22 cellular contexts compared by ENCODE assay signal in genomic region chr7:326845-327304, GRCh38. TPM values are rescaled to one million over a fixed set of nuclear protein-coding genes. Genes with fewer than 3 reads are reported as not detected.
DNase-seq lines count a peak whose midpoint lies in the region; ATAC-seq and TF ChIP-seq lines count a peak whose summit lies in the region.
"Had no signal": no experiment of that assay in that cellular context is flagged by ENCODE, and none has a peak within 500 bp of the region (broad histone marks: within the 10 kb centered on the region; RNA-seq: fewer than 3 reads in every experiment).

No MANE protein-coding gene starts in this region.

- no peak overlapping the region for H2BK15ac ChIP-seq in neuronal stem cell (ENCODE audit: low read length)

- H3K27ac ChIP-seq in body of pancreas (peak overlapping the region; percentile 88 to 98 (median 91)), neuronal stem cell (replicated peaks; ENCODE audit: low read length) (no peak overlapping the region)
- H3K27ac ChIP-seq: psoas muscle had no signal

- peak; percentile 74 to 80 for DNase-seq in Caco-2
- peak; percentile 80 to 93 (median 89) for DNase-seq in body of pancreas
- DNase-seq in kidney glomerular epithelial cell (lab: John Stamatoyannopoulos, UW), result peak; percentile 93
- no peak for DNase-seq in neuronal stem cell (ENCODE audit: low spot score)
- no peak for DNase-seq in activated CD4-positive, alpha-beta T cell treated with anti-CD3 and anti-CD28 coated beads, Interleukin-2, amount 10 ng/mL, durations not matched to agents 7 days and 5 days
- no peak for DNase-seq in stimulated activated naive CD4-positive, alpha-beta T cell (lab: John Stamatoyannopoulos, UW)
- DNase-seq in head of caudate nucleus, result no peak
- DNase-seq: ACHN; activated CD4-positive, CD25-positive, alpha-beta regulatory T cell; amygdala; GF-D8; NCI-H510A; SHP77; stimulated activated naive CD8-positive, alpha-beta T cell treated with anti-CD3 and anti-CD28 coated beads, Interleukin-15, amount 100 ng/mL, for 72 hours; T-helper 2 cell had no signal

- H3K23ac ChIP-seq in neuronal stem cell (ENCODE audit: low read depth, low read length, poor library complexity), result no peak overlapping the region

- no peak overlapping the region for H4K8ac ChIP-seq in neuronal stem cell (ENCODE audit: low read depth, low read length)

- no peak overlapping the region for H3K4me2 ChIP-seq in neuronal stem cell (ENCODE audit: insufficient read depth, low read length, poor library complexity, severe bottlenecking)

- 8 to 11% methylated on average over 5 of the region's 5 CpGs for WGBS in body of pancreas, 2 donors
- WGBS in neuronal stem cell (ENCODE audit: extremely low coverage in 2 of 2, insufficient read length in 2 of 2, insufficient replicate concordance in 1 of 2), 2 donors, result no CpG with 5 or more reads among the region's 5 CpGs

- BruUV-seq in Caco-2 (replicated peaks; lab: Mats Ljungman, UMichigan), result no TSS peak

- POLR2A ChIA-PET in Caco-2 (lab: Charles Lee), result interaction anchor here (1.0 to 1.4 kb wide), 2 partner anchors 15 to 177 kb away, joined by 3 read pairs; no protein-coding TSS in a partner anchor
- POLR2A ChIA-PET in activated CD4-positive, alpha-beta T cell treated with anti-CD3 and anti-CD28 coated beads, Interleukin-2, amount 10 ng/mL, durations not matched to agents 7 days and 5 days (lab: Charles Lee), result no interaction called here

- H3K4me1 Mint-ChIP-seq in Caco-2 (ENCODE audit: low read depth, unreplicated experiment), result peaks cover 50% of the 10 kb centered on the region
- H3K4me1 Mint-ChIP-seq in activated CD4-positive, alpha-beta T cell treated with anti-CD3 and anti-CD28 coated beads, Interleukin-2, amount 10 ng/mL, durations not matched to agents 7 days and 5 days, result no peaks in the 10 kb centered on the region

- no peaks in the 10 kb centered on the region for H3K36me3 Mint-ChIP-seq in Caco-2 (ENCODE audit: insufficient read depth, unreplicated experiment)
- H3K36me3 Mint-ChIP-seq in activated CD4-positive, alpha-beta T cell treated with anti-CD3 and anti-CD28 coated beads, Interleukin-2, amount 10 ng/mL, durations not matched to agents 7 days and 5 days (ENCODE audit: low read depth), result no peaks in the 10 kb centered on the region

- peak overlapping the region; percentile 66 for H2BK120ac ChIP-seq in neuronal stem cell (ENCODE audit: low read depth, low read length)

- CTCF ChIA-PET in Caco-2 (lab: Charles Lee), result interaction anchor here (1.0 to 1.7 kb wide), 3 partner anchors 8 to 177 kb away, joined by 3 to 4 read pairs (median 4); no protein-coding TSS in a partner anchor
- CTCF ChIA-PET in activated CD4-positive, alpha-beta T cell treated with anti-CD3 and anti-CD28 coated beads, Interleukin-2, amount 10 ng/mL, durations not matched to agents 7 days and 5 days (lab: Charles Lee), result interaction anchor here (1.1 to 1.5 kb wide), 3 partner anchors 10 to 460 kb away, joined by 3 to 4 read pairs (median 3); no protein-coding TSS in a partner anchor

- H3K4me3 ChIP-seq in Caco-2 (ENCODE audit: low read depth, low read length), result no peak overlapping the region
- no peak overlapping the region for H3K4me3 ChIP-seq in body of pancreas
- H3K4me3 ChIP-seq in neuronal stem cell (ENCODE audit: low read length in 2 of 2), result no peak overlapping the region
- H3K4me3 ChIP-seq: psoas muscle had no signal

- no peak overlapping the region for H4K91ac ChIP-seq in neuronal stem cell (ENCODE audit: low read depth, low read length, poor library complexity)

- H3K9me3 ChIP-seq in Caco-2 (no peaks in the 10 kb centered on the region), body of pancreas (no peaks in the 10 kb centered on the region), neuronal stem cell (replicated peaks in 1 of 2; ENCODE audit: control insufficient read depth in 2 of 2, insufficient read depth in 1 of 2, low read depth in 1 of 2, low read length in 2 of 2) (peaks cover 0 to 6% of the 10 kb centered on the region in 2 donors)
- H3K9me3 ChIP-seq: psoas muscle had no signal

- H3K27ac Mint-ChIP-seq in Caco-2 (ENCODE audit: unreplicated experiment), result peak overlapping the region; percentile 77
- H3K27ac Mint-ChIP-seq in activated CD4-positive, alpha-beta T cell treated with anti-CD3 and anti-CD28 coated beads, Interleukin-2, amount 10 ng/mL, durations not matched to agents 7 days and 5 days, result no peak overlapping the region
- H3K27ac Mint-ChIP-seq: stimulated activated naive CD8-positive, alpha-beta T cell treated with anti-CD3 and anti-CD28 coated beads, Interleukin-15, amount 100 ng/mL, for 72 hours had no signal

- no peak overlapping the region for H2AK5ac ChIP-seq in neuronal stem cell (ENCODE audit: low read depth, low read length)

- H2BK12ac ChIP-seq in neuronal stem cell (ENCODE audit: low read length), result no peak overlapping the region

- H2BK5ac ChIP-seq in neuronal stem cell (ENCODE audit: low read length), result no peak overlapping the region

- TF ChIP-seq POLR2A in body of pancreas (IDR thresholded peaks at IDR 0.05), result peak in 2 of 3 donors; percentile 40 to 60

- H3K18ac ChIP-seq in neuronal stem cell (ENCODE audit: low read length), result peak overlapping the region; percentile 36

- no peak for TF ChIP-seq CTCF in Caco-2 (IDR thresholded peaks at IDR 0.05; ENCODE audit: insufficient read depth in 1 of 2, low read depth in 1 of 2, low read length in 1 of 2, severe bottlenecking in 1 of 2, unreplicated experiment in 1 of 2)
- peak in 4 of 7 experiments; percentile 15 to 42 (median 20) for TF ChIP-seq CTCF in body of pancreas (IDR thresholded peaks at IDR 0.05)

- intact Hi-C loops in Caco-2 (cut with micrococcal nuclease; ENCODE audit: unreplicated experiment), result loop anchor here (10.0 kb wide), 1 partner anchor 308 kb away; no protein-coding TSS in a partner anchor
- intact Hi-C loops in body of pancreas (cut with DNase I), result no loop called here
- intact Hi-C loops in head of caudate nucleus (cut with DNase I), result loop anchor here (10.0 kb wide), 1 partner anchor 548 kb away; the partner anchor contains the start of gene GET4

- H3K79me1 ChIP-seq in neuronal stem cell (ENCODE audit: low read depth, low read length), result no peaks in the 10 kb centered on the region

- no peaks in the 10 kb centered on the region for H3K36me3 ChIP-seq in Caco-2 (ENCODE audit: control insufficient read depth, insufficient read depth, low read length)
- no peaks in the 10 kb centered on the region for H3K36me3 ChIP-seq in body of pancreas (replicated peaks in 1 of 2; ENCODE audit: insufficient read depth in 1 of 2, low read depth in 2 of 2)
- H3K36me3 ChIP-seq in neuronal stem cell (replicated peaks in 1 of 2; ENCODE audit: control insufficient read depth in 2 of 2, insufficient read depth in 2 of 2, low read length in 2 of 2), result no peaks in the 10 kb centered on the region

- H3K27me3 Mint-ChIP-seq in Caco-2 (ENCODE audit: insufficient read depth, unreplicated experiment), result no peaks in the 10 kb centered on the region
- H3K27me3 Mint-ChIP-seq in activated CD4-positive, alpha-beta T cell treated with anti-CD3 and anti-CD28 coated beads, Interleukin-2, amount 10 ng/mL, durations not matched to agents 7 days and 5 days, result no peaks in the 10 kb centered on the region

- no peaks in the 10 kb centered on the region for H3K9me3 Mint-ChIP-seq in Caco-2 (ENCODE audit: unreplicated experiment)
- no peaks in the 10 kb centered on the region for H3K9me3 Mint-ChIP-seq in activated CD4-positive, alpha-beta T cell treated with anti-CD3 and anti-CD28 coated beads, Interleukin-2, amount 10 ng/mL, durations not matched to agents 7 days and 5 days

- H3K4me3 Mint-ChIP-seq in Caco-2 (ENCODE audit: unreplicated experiment), result no peak overlapping the region
- no peak overlapping the region for H3K4me3 Mint-ChIP-seq in activated CD4-positive, alpha-beta T cell treated with anti-CD3 and anti-CD28 coated beads, Interleukin-2, amount 10 ng/mL, durations not matched to agents 7 days and 5 days
- H3K4me3 Mint-ChIP-seq: stimulated activated naive CD8-positive, alpha-beta T cell treated with anti-CD3 and anti-CD28 coated beads, Interleukin-15, amount 100 ng/mL, for 72 hours had no signal

- no peak overlapping the region for H2AFZ ChIP-seq in neuronal stem cell (ENCODE audit: low read length)

- ATAC-seq in body of pancreas (peak; percentile 97), HG02798 (IDR thresholded peaks at IDR 0.05; ENCODE audit: poor library complexity, unreplicated experiment) (no peak)
- ATAC-seq: psoas muscle; stimulated activated naive CD8-positive, alpha-beta T cell treated with anti-CD3 and anti-CD28 coated beads, Interleukin-15, amount 100 ng/mL, for 72 hours had no signal

- H3K27me3 ChIP-seq in Caco-2 (replicated peaks; ENCODE audit: control insufficient read depth, insufficient read depth, low read length) (no peaks in the 10 kb centered on the region), body of pancreas (no peaks in the 10 kb centered on the region), neuronal stem cell (ENCODE audit: control insufficient read depth in 3 of 3, insufficient read depth in 3 of 3, low read depth in 1 of 3, low read length in 3 of 3) (peaks cover 0 to 46% (median 6%) of the 10 kb centered on the region in 3 experiments)

- no peak overlapping the region for H3K9ac ChIP-seq in neuronal stem cell (ENCODE audit: low read depth, low read length, poor library complexity)

- H3K14ac ChIP-seq in neuronal stem cell (ENCODE audit: low read length), result peak overlapping the region; percentile 31

- H3K4me1 ChIP-seq in Caco-2, result peaks cover 47% of the 10 kb centered on the region
- H3K4me1 ChIP-seq in body of pancreas, result peaks cover 35% of the 10 kb centered on the region
- peaks cover 0 to 5% of the 10 kb centered on the region in 2 donors for H3K4me1 ChIP-seq in neuronal stem cell (ENCODE audit: control insufficient read depth in 2 of 2, insufficient read depth in 1 of 2, low read depth in 1 of 2, low read length in 2 of 2)
- H3K4me1 ChIP-seq: psoas muscle had no signal

- no peak overlapping the region for H3K4ac ChIP-seq in neuronal stem cell (ENCODE audit: low read length)

RNA-seq across cellular contexts. Expression of gene FOXL3, which starts 36.9 kb away (rescaled TPM):
- not detected in 2 replicates for total RNA-seq in Caco-2 (2022)
- not detected for total RNA-seq in body of pancreas
- polyA plus RNA-seq in neuronal stem cell (2013, experiment 1 of 2), result not detected
- not detected for polyA plus RNA-seq in neuronal stem cell (2013, experiment 2 of 2)
- not detected for total RNA-seq in activated CD4-positive, alpha-beta T cell treated with anti-CD3 and anti-CD28 coated beads, Interleukin-2, amount 10 ng/mL, durations not matched to agents 7 days and 5 days
- total RNA-seq: activated CD8-positive, alpha-beta memory T cell treated with anti-CD3 and anti-CD28 coated beads for 36 hours; chondrocyte; frontal cortex; H1; mononuclear cell; psoas muscle had no signal
- polyA plus RNA-seq: H1, psoas muscle had no signal

Comparison
In these comparisons a context has a peak if more than half of its experiments do, and no peak if none do; other contexts are left out.
1. DNase-seq: peak in Caco-2 (2 of 2), body of pancreas (4 of 4) and kidney glomerular epithelial cell (single experiment); none in neuronal stem cell (single experiment), activated CD4-positive, alpha-beta T cell treated with anti-CD3 and anti-CD28 coated beads, Interleukin-2, amount 10 ng/mL, durations not matched to agents 7 days and 5 days (single experiment), stimulated activated naive CD4-positive, alpha-beta T cell (0 of 6) and head of caudate nucleus (0 of 42).
2. CTCF ChIP-seq: peak in body of pancreas (4 of 7); none in Caco-2 (0 of 2).